8 cellular contexts compared by ENCODE assay signal in the genomic region with DNA sequence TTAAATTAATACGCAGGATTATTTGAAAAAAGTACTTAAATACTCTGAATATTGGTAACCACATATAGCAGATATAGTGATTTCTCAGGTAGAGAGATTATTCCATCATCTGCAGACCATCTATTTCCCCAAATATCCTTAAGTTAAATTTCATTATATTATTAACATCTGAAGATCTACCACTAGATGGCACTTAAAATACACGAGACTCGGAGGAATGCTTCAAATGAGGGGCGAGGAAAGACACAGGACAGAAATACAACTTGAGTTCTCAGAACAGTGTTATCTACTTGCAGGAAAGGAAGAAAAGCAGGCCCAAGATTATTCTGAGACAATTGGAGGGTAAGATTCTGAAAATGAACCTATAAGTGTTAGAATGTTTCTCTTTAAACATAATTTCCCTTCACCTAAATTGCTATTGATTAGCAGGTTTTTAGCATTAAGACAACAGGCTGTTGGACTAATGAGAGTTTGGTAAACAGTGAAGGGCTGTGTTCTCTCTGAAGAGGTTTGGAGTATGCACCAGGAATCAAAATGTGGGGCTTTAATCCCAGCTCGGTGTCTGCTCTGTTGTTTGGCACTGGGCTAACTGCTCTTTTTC.
A peak's percentile ranks its signal among the peaks of the same experiment; 100 is the strongest.
DNase-seq lines count a peak whose midpoint lies in the region; ATAC-seq, FAIRE-seq and TF ChIP-seq lines count a peak whose summit lies in the region.

No MANE protein-coding gene starts in this region.

- ATAC-seq in GM12878 (peak; percentile 76), lung (ENCODE audit: insufficient read depth, low FRiP score) (peak; percentile 16), GM18861 (IDR thresholded peaks at IDR 0.05; ENCODE audit: unreplicated experiment) (no peak)

- no peak for TF ChIP-seq EP300 in GM12878 (IDR thresholded peaks at IDR 0.05; ENCODE audit: borderline replicate concordance in 1 of 2, control insufficient read depth in 1 of 2, low read depth in 2 of 2, low read length in 2 of 2)

- RAD21 ChIA-PET in GM12878 (lab: Charles Lee; ENCODE audit: unreplicated experiment): no interaction called here

- TF ChIP-seq RAD21 in GM12878 (IDR thresholded peaks at IDR 0.05; ENCODE audit: insufficient read depth, low read depth, low read length): peak; percentile 91

- H4K8ac ChIP-seq in H9 (replicated peaks; ENCODE audit: insufficient read length, low read depth, low read length): no peak overlapping the region

- intact Hi-C loops in GM12878 (cut with micrococcal nuclease; ENCODE audit: unreplicated experiment): loop anchor here (1.0 to 10.0 kb wide), 6 partner anchors 109 to 812 kb away; no protein-coding TSS in a partner anchor

- in situ Hi-C loops in GM12878 (cut with MboI): loop anchor here (5.0 kb wide), 1 partner anchor 810 kb away; no protein-coding TSS in a partner anchor

- H3K79me1 ChIP-seq in H9 (ENCODE audit: insufficient read depth, low read depth, low read length, poor library complexity, severe bottlenecking): no peaks in the 10 kb centered on the region

- DNase-seq in Daoy (ENCODE audit: low read depth) (peak; percentile 27), H9 (no peak), NCI-H2171 treated with DMSO at 0.1 percent for 48 hours (lab: John Stamatoyannopoulos, UW) (peak; percentile 78), GM12878 (ENCODE audit: low read depth, low spot score) (no peak), lung (ENCODE audit: low spot score) (no peak), WERI-Rb-1 (no peak), UCSD-AML1 (lab: John Stamatoyannopoulos, UW; ENCODE audit: unreplicated experiment) (no peak)

- H4K20me1 ChIP-seq in H9 (ENCODE audit: control insufficient read depth, insufficient read depth, insufficient read length) (no peaks in the 10 kb centered on the region), GM12878 (ENCODE audit: control insufficient read depth, insufficient read depth) (no peaks in the 10 kb centered on the region)

- H3K4ac ChIP-seq in H9 (ENCODE audit: low read depth, low read length): no peak overlapping the region

- no peaks in the 10 kb centered on the region; a peak in 1 of 5 replicates for H3K9me3 Mint-ChIP-seq in H9

- SMC1A ChIA-PET in GM12878 (lab: Charles Lee; ENCODE audit: uncharacterized antibody, unreplicated experiment): no interaction called here

- no peak overlapping the region for H2BK20ac ChIP-seq in H9 (ENCODE audit: low read depth, low read length, poor library complexity, severe bottlenecking)

- H4K5ac ChIP-seq in H9 (ENCODE audit: insufficient read length, low read depth, low read length): no peak overlapping the region

- no CpG with 5 or more reads among the region's 5 CpGs for WGBS in H9 (ENCODE audit: extremely low coverage, insufficient read length, low lambda C conversion rate)
- WGBS in GM12878 (ENCODE audit: insufficient coverage, insufficient replicate concordance, low lambda C conversion rate, missing lambda C conversion rate): 17% methylated on average over 5 of the region's 5 CpGs
- 19 to 22% methylated on average over 5 of the region's 5 CpGs for WGBS in lung, 2 donors

- H3K79me2 ChIP-seq in H9 (ENCODE audit: insufficient read depth, low read length) (no peaks in the 10 kb centered on the region), GM12878 (ENCODE audit: control insufficient read depth, insufficient read depth, low read length) (no peaks in the 10 kb centered on the region)

- no peaks in the 10 kb centered on the region for H3K36me3 ChIP-seq in GM12878 (ENCODE audit: control insufficient read depth in 2 of 2, insufficient read depth in 2 of 2, low read length in 1 of 2)
- no peaks in the 10 kb centered on the region for H3K36me3 ChIP-seq in lung (ENCODE audit: control insufficient read depth in 2 of 2, insufficient read depth in 2 of 2, low read length in 2 of 2)
- no peaks in the 10 kb centered on the region for H3K36me3 ChIP-seq in WERI-Rb-1

- no peak overlapping the region for H3T11ph ChIP-seq in H9 (ENCODE audit: low read length)

- TF ChIP-seq CTCF in H9 (conservative IDR thresholded peaks at IDR 0.05) (peak; percentile 74), GM12878 (IDR thresholded peaks at IDR 0.05 in 2 of 3, conservative IDR thresholded peaks at IDR 0.05 in 1 of 3; ENCODE audit: control insufficient read depth in 2 of 3, extremely low read depth in 1 of 3, insufficient read depth in 1 of 3, low read depth in 3 of 3, low read length in 3 of 3) (peak; percentile 38 to 65 (median 40)), lung (IDR thresholded peaks at IDR 0.05; ENCODE audit: control extremely low read depth, extremely low read depth) (no peak), WERI-Rb-1 (IDR thresholded peaks at IDR 0.05; ENCODE audit: low read depth, low read length) (no peak)

- H2BK12ac ChIP-seq in H9 (ENCODE audit: insufficient read length, low read depth, low read length): no peak overlapping the region

- POLR2A ChIA-PET in GM12878 (lab: Charles Lee): no interaction called here

- CTCF ChIA-PET in GM12878 (lab: Yijun Ruan, JAX): interaction anchor here (1.1 to 1.8 kb wide), 5 partner anchors 11 to 813 kb away, joined by 4 to 11 read pairs (median 4); no protein-coding TSS in a partner anchor

- H3K9me3 ChIP-seq in H9 (ENCODE audit: control insufficient read depth, low read depth, low read length) (no peaks in the 10 kb centered on the region), GM12878 (replicated peaks; ENCODE audit: control insufficient read depth, insufficient read depth, low read length) (no peaks in the 10 kb centered on the region), lung (ENCODE audit: control insufficient read depth in 2 of 2, insufficient read depth in 1 of 2, low read length in 1 of 2) (no peaks in the 10 kb centered on the region), WERI-Rb-1 (ENCODE audit: severe bottlenecking) (no peaks in the 10 kb centered on the region)

- H3K4me2 ChIP-seq in H9 (ENCODE audit: insufficient read depth, insufficient read length, low read length) (no peak overlapping the region), GM12878 (ENCODE audit: control insufficient read depth, insufficient read depth) (no peak overlapping the region)

- H3K4me1 ChIP-seq in H9 (ENCODE audit: insufficient read depth, low read length): 0 out of 2 replicates have a peak, but pooled peaks cover 2% of the 10 kb centered on the region
- H3K4me1 ChIP-seq in GM12878 (ENCODE audit: control insufficient read depth, insufficient read depth, low read length): peaks cover 14% of the 10 kb centered on the region
- peaks cover 0 to 2% of the 10 kb centered on the region in 2 donors for H3K4me1 ChIP-seq in lung (ENCODE audit: control insufficient read depth in 2 of 2, insufficient read depth in 2 of 2, low read length in 2 of 2)

- no peak overlapping the region for H2AK5ac ChIP-seq in H9 (ENCODE audit: insufficient read length, low read length)

- H3K27me3 Mint-ChIP-seq in H9 (ENCODE audit: low read depth): peaks cover 2% of the 10 kb centered on the region

- no peaks in the 10 kb centered on the region for H3K23me2 ChIP-seq in H9 (ENCODE audit: insufficient read length, low read depth, low read length, poor library complexity, severe bottlenecking)

- H3K4me3 Mint-ChIP-seq in H9: no peak overlapping the region

- no peak overlapping the region for H3K56ac ChIP-seq in H9 (ENCODE audit: insufficient read length, low read depth, low read length)

- no peak for TF ChIP-seq POLR2A in GM12878 (IDR thresholded peaks at IDR 0.05; ENCODE audit: low read depth, low read length)

- H3K27me3 ChIP-seq in H9 (ENCODE audit: insufficient read depth, low read length) (no peaks in the 10 kb centered on the region), GM12878 (replicated peaks in 1 of 2; ENCODE audit: control insufficient read depth in 2 of 2, insufficient read depth in 2 of 2, low read length in 1 of 2) (no peaks in the 10 kb centered on the region), lung (ENCODE audit: control insufficient read depth, insufficient read depth) (no peaks in the 10 kb centered on the region), WERI-Rb-1 (ENCODE audit: insufficient read depth, low read depth, severe bottlenecking) (no peaks in the 10 kb centered on the region)

- H4K91ac ChIP-seq in H9 (ENCODE audit: insufficient read length, low read depth, low read length): no peak overlapping the region

- no peak overlapping the region for H3K18ac ChIP-seq in H9 (ENCODE audit: insufficient read length, low read depth, low read length)

- H2AFZ ChIP-seq in H9 (ENCODE audit: low read length) (no peak overlapping the region), GM12878 (ENCODE audit: control insufficient read depth, low read depth, low read length) (peak overlapping the region; percentile 28)

- H3K27ac ChIP-seq in H9 (ENCODE audit: insufficient read length, low read depth, low read length) (no peak overlapping the region), GM12878 (ENCODE audit: control insufficient read depth, insufficient read depth) (no peak overlapping the region), lung (ENCODE audit: low read depth in 1 of 2, low read length in 1 of 2) (no peak overlapping the region), WERI-Rb-1 (no peak overlapping the region)

- H3K36me3 Mint-ChIP-seq in H9 (ENCODE audit: insufficient read depth in 1 of 3, low read depth in 3 of 3): no peaks in the 10 kb centered on the region; a peak in 1 of 7 replicates

- no peak overlapping the region for H3K23ac ChIP-seq in H9 (ENCODE audit: insufficient read length, low read depth, low read length)

- H3K14ac ChIP-seq in H9 (ENCODE audit: insufficient read depth, low read length): no peak overlapping the region

- no peak overlapping the region for H2BK5ac ChIP-seq in H9 (ENCODE audit: insufficient read length, low read length)

- H2BK120ac ChIP-seq in H9 (ENCODE audit: low read depth, low read length, poor library complexity, severe bottlenecking): no peak overlapping the region

- no peak overlapping the region for H3K27ac Mint-ChIP-seq in H9

- H3K4me1 Mint-ChIP-seq in H9: peaks cover 14 to 15% of the 10 kb centered on the region in 2 experiments

- H2BK15ac ChIP-seq in H9 (ENCODE audit: low read depth, low read length): no peak overlapping the region

- peak; percentile 7 for FAIRE-seq in GM12878 (lab: Jason Lieb, UNC)

- H3K4me3 ChIP-seq in GM12878: no peak overlapping the region
- no peak overlapping the region for H3K4me3 ChIP-seq in lung
- H3K4me3 ChIP-seq in WERI-Rb-1 (ENCODE audit: low read depth, low read length): no peak overlapping the region

- no TSS peak for BruUV-seq in GM12878 (replicated peaks; lab: Mats Ljungman, UMichigan)

- H3K9ac ChIP-seq in H9 (ENCODE audit: extremely low read depth, insufficient read length, low read length): no peak overlapping the region
- H3K9ac ChIP-seq in GM12878 (ENCODE audit: control insufficient read depth, insufficient read depth, low read length): no peak overlapping the region

TF ChIP-seq in GM12878, 131 proteins besides CTCF, POLR2A, EP300 and RAD21:
- peak; percentile 70; the same call in 1 of the 2 replicates for TF ChIP-seq SMC3 (IDR thresholded peaks at IDR 0.05; ENCODE audit: borderline replicate concordance, low read length)
- TF ChIP-seq JUNB (IDR thresholded peaks at IDR 0.05): no peak

Comparison
In these comparisons a context has a peak if more than half of its experiments do, and no peak if none do; other contexts are left out.
1. DNase-seq: peak in Daoy (single experiment) and NCI-H2171 treated with DMSO at 0.1 percent for 48 hours (single experiment); none in H9 (single experiment), GM12878 (single experiment), lung (single experiment), WERI-Rb-1 (single experiment) and UCSD-AML1 (single experiment).
2. CTCF ChIP-seq: peak in H9 (single experiment) and GM12878 (3 of 3); none in lung (single experiment) and WERI-Rb-1 (single experiment).